Comparison of ENCODE assay signal across 12 cellular contexts in the genomic region with DNA sequence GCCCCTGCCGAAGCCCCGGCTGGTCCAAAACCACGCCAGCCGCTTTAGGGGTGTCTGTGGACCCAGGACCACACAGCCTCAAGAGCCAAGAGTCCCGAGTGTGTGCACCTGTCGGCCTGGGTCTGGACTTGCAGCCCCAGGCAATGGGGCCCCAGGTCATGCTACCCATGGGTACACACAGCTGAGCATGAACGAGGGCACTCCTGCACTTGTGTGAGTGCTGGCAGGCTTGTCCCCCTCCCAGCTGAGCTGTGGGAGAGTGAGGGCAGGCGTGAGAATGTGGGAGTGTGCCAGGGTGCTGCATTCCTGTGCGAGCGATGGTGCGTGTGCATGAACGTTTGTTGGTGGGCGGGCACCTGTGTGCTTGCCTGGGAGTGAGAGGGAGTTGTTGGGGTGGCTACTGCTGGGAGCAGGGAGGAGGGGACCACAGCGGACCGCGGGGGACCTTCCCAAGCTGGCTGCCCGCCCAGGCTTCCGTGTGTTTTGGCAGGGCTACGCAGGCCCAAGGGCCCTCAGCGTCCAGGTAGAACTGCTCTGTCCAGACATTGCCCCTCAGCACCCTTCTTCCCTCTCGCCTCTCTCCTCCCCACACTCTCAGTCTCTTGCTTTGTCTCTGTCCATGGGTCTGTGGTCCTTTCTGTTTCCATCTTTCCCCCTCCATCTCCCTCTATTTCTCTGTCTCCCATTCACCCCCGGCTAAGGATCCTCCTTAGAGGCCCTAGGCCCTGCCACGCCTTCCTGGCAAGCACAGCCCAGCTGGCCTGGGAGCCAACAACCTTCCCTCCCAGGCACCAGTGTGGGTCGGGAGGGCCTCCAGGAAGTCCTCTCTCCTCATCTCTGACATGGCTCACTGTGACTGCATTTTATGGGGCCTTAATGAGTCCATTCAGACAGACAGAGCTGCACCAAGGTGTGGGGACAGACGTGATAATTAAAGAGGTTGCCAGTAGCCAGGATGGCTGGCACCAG. TPM values are rescaled to one million over a fixed set of nuclear protein-coding genes. Genes with fewer than 3 reads are reported as not detected.
DNase-seq lines count a peak whose midpoint lies in the region; ATAC-seq, FAIRE-seq and TF ChIP-seq lines count a peak whose summit lies in the region.
"Had no signal": no experiment of that assay in that cellular context is flagged by ENCODE, and none has a peak within 500 bp of the region (broad histone marks: within the 10 kb centered on the region; RNA-seq: fewer than 3 reads in every experiment).

No MANE protein-coding gene starts in this region.

- no peaks in the 10 kb centered on the region for H3K9me3 ChIP-seq in kidney (ENCODE audit: control insufficient read depth in 1 of 2, low read length in 2 of 2)
- no peaks in the 10 kb centered on the region for H3K9me3 ChIP-seq in spleen
- H3K9me3 ChIP-seq in T-helper 17 cell (ENCODE audit: control insufficient read depth, low read length, poor library complexity, severe bottlenecking) = no peaks in the 10 kb centered on the region

- peaks cover 10 to 19% of the 10 kb centered on the region in 2 donors for H3K4me1 ChIP-seq in kidney (ENCODE audit: control insufficient read depth in 1 of 2, insufficient read depth in 1 of 2, low read depth in 1 of 2, low read length in 2 of 2)
- peaks cover 6 to 57% (median 27%) of the 10 kb centered on the region in 6 donors for H3K4me1 ChIP-seq in spleen

- DNase-seq in HT-29 (ENCODE audit: low spot score) (peak; percentile 78), RWPE1 (ENCODE audit: low spot score) (no peak), kidney (peak; percentile 93), spleen (peak; percentile 68), T-helper 17 cell (no peak), CD1c-positive myeloid dendritic cell (ENCODE audit: extremely low spot score) (no peak)
- no peak for DNase-seq in activated T-cell treated with anti-CD3 and anti-CD28 coated beads, Interleukin-2, amount 50 U/mL, for 4 hours
- DNase-seq: activated T-cell treated with anti-CD3 and anti-CD28 coated beads for 4 hours; stimulated activated naive B cell treated with anti-CD40 and anti-IgM and Interleukin-4, amounts not matched to agents 10 μg/mL and 1 μg/mL and 100 μg/mL, for 72 hours had no signal

- H3K36me3 ChIP-seq in kidney (ENCODE audit: control insufficient read depth in 1 of 2, insufficient read depth in 2 of 2, low read length in 2 of 2) (no peaks in the 10 kb centered on the region), spleen (no peaks in the 10 kb centered on the region)

- H3K4me3 ChIP-seq in kidney (ENCODE audit: low read length in 2 of 2) = no peak overlapping the region
- H3K4me3 ChIP-seq in spleen = no peak overlapping the region
- H3K4me3 ChIP-seq: SK-N-MC, smooth muscle cell had no signal

- no peak overlapping the region for H3K27ac Mint-ChIP-seq in T-helper 17 cell
- H3K27ac Mint-ChIP-seq: stimulated activated naive B cell treated with anti-CD40 and anti-IgM and Interleukin-4, amounts not matched to agents 10 μg/mL and 1 μg/mL and 100 μg/mL, for 72 hours had no signal

- H3K9ac ChIP-seq in kidney (ENCODE audit: low read length in 2 of 2) = peak overlapping the region in 1 of 2 donors; percentile 15

- CTCF ChIA-PET in RWPE1 (lab: Yijun Ruan, JAX) = no interaction called here

- peaks cover 11% of the 10 kb centered on the region for H3K4me1 Mint-ChIP-seq in activated T-cell treated with anti-CD3 and anti-CD28 coated beads, Interleukin-2, amount 50 U/mL, for 4 hours (ENCODE audit: low read depth)
- peaks cover 11% of the 10 kb centered on the region for H3K4me1 Mint-ChIP-seq in T-helper 17 cell

- H3K27ac ChIP-seq in RWPE1 (peak overlapping the region; percentile 87), kidney (ENCODE audit: low read depth in 2 of 2, low read length in 2 of 2) (peak overlapping the region; percentile 45 to 66), spleen (peak overlapping the region in 1 of 8 donors; percentile 76)
- H3K27ac ChIP-seq: SK-N-MC had no signal

- 69 to 80% (median 74%) methylated on average over 23 to 25 of the region's 25 CpGs for WGBS in spleen, 5 donors

- no peaks in the 10 kb centered on the region for H3K36me3 Mint-ChIP-seq in activated T-cell treated with anti-CD3 and anti-CD28 coated beads, Interleukin-2, amount 50 U/mL, for 4 hours (ENCODE audit: insufficient read depth)
- H3K36me3 Mint-ChIP-seq in T-helper 17 cell (ENCODE audit: low read depth) = peaks cover 2% of the 10 kb centered on the region
- H3K36me3 Mint-ChIP-seq: stimulated activated naive B cell treated with anti-CD40 and anti-IgM and Interleukin-4, amounts not matched to agents 10 μg/mL and 1 μg/mL and 100 μg/mL, for 72 hours had no signal

- TF ChIP-seq CTCF in RWPE1 (conservative IDR thresholded peaks at IDR 0.05; ENCODE audit: low read depth) = no peak
- TF ChIP-seq CTCF in kidney (IDR thresholded peaks at IDR 0.05; ENCODE audit: borderline replicate concordance, extremely low read depth, insufficient read depth) = no peak
- no peak for TF ChIP-seq CTCF in spleen (IDR thresholded peaks at IDR 0.05 in 8 of 11, conservative IDR thresholded peaks at IDR 0.05 in 3 of 11)

- H3K27me3 ChIP-seq in spleen (replicated peaks in 1 of 7) = no peaks in the 10 kb centered on the region

- no peak for FAIRE-seq in kidney (lab: Jason Lieb, UNC)

- POLR2A ChIA-PET in RWPE1 (lab: Yijun Ruan, JAX; ENCODE audit: low non-redundant PET) = no interaction called here

- intact Hi-C loops in kidney (cut with DNase I) = no loop called here
- intact Hi-C loops in spleen (cut with DNase I; ENCODE audit: low total_unique reads) = loop anchor here (10.0 kb wide), 1 partner anchor 438 kb away; no protein-coding TSS in a partner anchor

- peaks cover 2% of the 10 kb centered on the region for H3K27me3 Mint-ChIP-seq in activated T-cell treated with anti-CD3 and anti-CD28 coated beads, Interleukin-2, amount 50 U/mL, for 4 hours (ENCODE audit: low read depth)
- H3K27me3 Mint-ChIP-seq in T-helper 17 cell = peaks cover 16% of the 10 kb centered on the region

- TF ChIP-seq POLR2A in spleen (IDR thresholded peaks at IDR 0.05) = no peak

- H3K4me3 Mint-ChIP-seq in activated T-cell treated with anti-CD3 and anti-CD28 coated beads, Interleukin-2, amount 50 U/mL, for 4 hours = no peak overlapping the region
- H3K4me3 Mint-ChIP-seq in T-helper 17 cell = no peak overlapping the region
- H3K4me3 Mint-ChIP-seq: stimulated activated naive B cell treated with anti-CD40 and anti-IgM and Interleukin-4, amounts not matched to agents 10 μg/mL and 1 μg/mL and 100 μg/mL, for 72 hours had no signal

- ATAC-seq in activated T-cell treated with anti-CD3 and anti-CD28 coated beads, Interleukin-2, amount 50 U/mL, for 4 hours = no peak
- ATAC-seq in T-helper 17 cell (no peak), esophagus mucosa (no peak)
- ATAC-seq: stimulated activated naive B cell treated with anti-CD40 and anti-IgM and Interleukin-4, amounts not matched to agents 10 μg/mL and 1 μg/mL and 100 μg/mL, for 72 hours had no signal

- no peaks in the 10 kb centered on the region for H3K9me3 Mint-ChIP-seq in activated T-cell treated with anti-CD3 and anti-CD28 coated beads, Interleukin-2, amount 50 U/mL, for 4 hours

RNA-seq across cellular contexts. Expression of gene BLOC1S4, which starts 31.0 kb away (rescaled TPM):
- 28.7 and 31.3 TPM in 2 replicates for total RNA-seq in HT-29 (2014; rRNA removed; shearing (Covaris generic))
- 14.2 TPM for total RNA-seq in kidney
- polyA plus RNA-seq in kidney (ENCODE audit: insufficient read depth, low read depth, low replicate concordance) = 12.3 TPM
- total RNA-seq in spleen = 10 to 100 TPM; 13.4 to 24.2 (median 16.7) TPM
- 10 to 100 TPM; 19.6 to 22.8 (median 20.3) TPM for polyA plus RNA-seq in spleen
- total RNA-seq in activated T-cell treated with anti-CD3 and anti-CD28 coated beads, Interleukin-2, amount 50 U/mL, for 4 hours = 10 to 100 TPM; 24.4 to 27.4 (median 26.0) TPM
- 10 to 100 TPM; 19.2 to 20.8 TPM for total RNA-seq in T-helper 17 cell
- total RNA-seq in esophagus mucosa = 9.8 TPM

RNA-seq across cellular contexts. Expression of gene KIAA0232, which starts 35.5 kb away (rescaled TPM):
- 5.7 and 6.0 TPM in 2 replicates for total RNA-seq in HT-29 (2014; rRNA removed; shearing (Covaris generic))
- total RNA-seq in kidney = 39.9 TPM
- polyA plus RNA-seq in kidney (ENCODE audit: insufficient read depth, low read depth, low replicate concordance) = 14.0 TPM
- 10 to 100 TPM; 28.0 to 50.6 (median 46.7) TPM for total RNA-seq in spleen
- polyA plus RNA-seq in spleen = 1 to 10 TPM; 3.2 to 5.9 (median 3.3) TPM
- 10 to 100 TPM; 14.5 to 20.0 (median 18.9) TPM for total RNA-seq in activated T-cell treated with anti-CD3 and anti-CD28 coated beads, Interleukin-2, amount 50 U/mL, for 4 hours
- total RNA-seq in T-helper 17 cell = 10 to 100 TPM; 16.1 to 16.7 TPM
- total RNA-seq in esophagus mucosa = 20.9 TPM

RNA-seq across cellular contexts. Expression of gene MRFAP1L1, which starts 37.3 kb away (rescaled TPM):
- total RNA-seq in HT-29 (2014; rRNA removed; shearing (Covaris generic)) = 41.6 and 43.4 TPM in 2 replicates
- total RNA-seq in kidney (57.1 TPM), spleen (10 to 100 TPM; 45.6 to 96.9 (median 57.1) TPM), T-helper 17 cell (10 to 100 TPM; 29.3 to 33.0 TPM), esophagus mucosa (28.1 TPM)
- polyA plus RNA-seq in kidney (ENCODE audit: insufficient read depth, low read depth, low replicate concordance) (69.1 TPM), spleen (10 to 100 TPM; 50.6 to 74.2 (median 67.7) TPM)
- total RNA-seq in activated T-cell treated with anti-CD3 and anti-CD28 coated beads, Interleukin-2, amount 50 U/mL, for 4 hours = 10 to 100 TPM; 47.0 to 53.2 (median 52.4) TPM

RNA-seq across cellular contexts. Expression of gene S100P, which starts 53.3 kb away (rescaled TPM):
- 412 and 628 TPM in 2 replicates for total RNA-seq in HT-29 (2014; rRNA removed; shearing (Covaris generic))
- total RNA-seq in kidney = not detected
- not detected for polyA plus RNA-seq in kidney (ENCODE audit: insufficient read depth, low read depth, low replicate concordance)
- 100 to 1,000 TPM in 2 of 7 donors, 10 to 100 TPM in 5; 17.1 to 162 (median 34.9) TPM for total RNA-seq in spleen
- 10 to 100 TPM in 1 of 3 donors, 1 to 10 TPM in 2; 3.5 to 15.3 (median 8.8) TPM for polyA plus RNA-seq in spleen
- total RNA-seq in activated T-cell treated with anti-CD3 and anti-CD28 coated beads, Interleukin-2, amount 50 U/mL, for 4 hours = 1 to 10 TPM in 2 of 3 donors, not detected in 1; 1.3 to 2.8 TPM
- 1 to 10 TPM; 2.1 to 3.8 TPM for total RNA-seq in T-helper 17 cell
- 1,144 TPM for total RNA-seq in esophagus mucosa

Comparison
In these comparisons a context has a peak if more than half of its experiments do, and no peak if none do; other contexts are left out.
1. DNase-seq: peak in HT-29 (single experiment), kidney (single experiment) and spleen (single experiment); none in RWPE1 (single experiment), activated T-cell treated with anti-CD3 and anti-CD28 coated beads, Interleukin-2, amount 50 U/mL, for 4 hours (single experiment), T-helper 17 cell (0 of 3) and CD1c-positive myeloid dendritic cell (single experiment).